1 cellular context compared by ENCODE assay signal in genomic region chr9:136203406-136204085, GRCh38.
TF ChIP-seq lines count a peak whose summit lies in the region.

No MANE protein-coding gene starts in this region.

TF ChIP-seq in K562, 482 proteins besides CTCF, POLR2A, EP300 and RAD21:
- TF ChIP-seq POLR2G (IDR thresholded peaks at IDR 0.05; ENCODE audit: low read depth, low read length), result 0 out of 2 replicates have a peak, but pooled peaks have one; percentile 24
- TF ChIP-seq TFE3 (CRISPR knock-in tag; IDR thresholded peaks at IDR 0.05), result no peak
